ENCODE assay signal across 9 cellular contexts in genomic region chrX:54180403-54180802, GRCh38. TPM values are rescaled to one million over a fixed set of nuclear protein-coding genes. Genes with fewer than 3 reads are reported as not detected.
DNase-seq lines count a peak whose midpoint lies in the region; ATAC-seq lines count a peak whose summit lies in the region.
"Had no signal": no experiment of that assay in that cellular context is flagged by ENCODE, and none has a peak within 500 bp of the region (broad histone marks: within the 10 kb centered on the region; RNA-seq: fewer than 3 reads in every experiment).

No MANE protein-coding gene starts in this region.

- H3K4me2 ChIP-seq in GM23248 (ENCODE audit: unreplicated experiment), result peak overlapping the region; percentile 83

- no peaks in the 10 kb centered on the region for H4K20me1 ChIP-seq in GM23248 (ENCODE audit: insufficient read depth)

- H3K4me3 ChIP-seq in GM23248, result peak overlapping the region; percentile 79
- H3K4me3 ChIP-seq in iPS-18a (ENCODE audit: low read length), result peak overlapping the region; percentile 16
- no peak overlapping the region for H3K4me3 ChIP-seq in effector memory CD4-positive, alpha-beta T cell (ENCODE audit: insufficient read depth, low read depth, low read length, poor library complexity, severe bottlenecking)

- no peak for ATAC-seq in HG02759 (IDR thresholded peaks at IDR 0.05; ENCODE audit: unreplicated experiment)

- H3K9me3 ChIP-seq in GM23248 (ENCODE audit: low read depth) (no peaks in the 10 kb centered on the region), iPS-18a (ENCODE audit: control insufficient read depth, low read depth, low read length) (peaks cover 6% of the 10 kb centered on the region)
- no peaks in the 10 kb centered on the region for H3K9me3 ChIP-seq in effector memory CD4-positive, alpha-beta T cell (ENCODE audit: control insufficient read depth, low read length)

- no peaks in the 10 kb centered on the region for H3K36me3 ChIP-seq in GM23248 (ENCODE audit: low read depth)
- H3K36me3 ChIP-seq in iPS-18a (ENCODE audit: control insufficient read depth, low read depth, low read length), result peaks cover 3% of the 10 kb centered on the region
- no peaks in the 10 kb centered on the region for H3K36me3 ChIP-seq in effector memory CD4-positive, alpha-beta T cell (ENCODE audit: control insufficient read depth, insufficient read depth, low read length)

- H3F3A ChIP-seq in GM23248 (ENCODE audit: insufficient read depth), result peaks cover 37% of the 10 kb centered on the region

- H3K4me3 Mint-ChIP-seq in activated T-helper 1 cell treated with anti-CD3 and anti-CD28 coated beads, Interleukin-12 subunit alpha, Interleukin-12 subunit beta, Interleukin-2, Interleukin-4 antibody, amounts not matched to agents 30 ng/mL and 10 ng/mL and 1 ng/mL, durations not matched to agents 14 hours and 24 hours and 36 hours, result peak overlapping the region; percentile 90

- H3K27me3 Mint-ChIP-seq in activated T-helper 1 cell treated with anti-CD3 and anti-CD28 coated beads, Interleukin-12 subunit alpha, Interleukin-12 subunit beta, Interleukin-2, Interleukin-4 antibody, amounts not matched to agents 30 ng/mL and 10 ng/mL and 1 ng/mL, durations not matched to agents 14 hours and 24 hours and 36 hours (ENCODE audit: insufficient read depth), result no peaks in the 10 kb centered on the region

- H3K4me1 ChIP-seq in GM23248 (ENCODE audit: insufficient read depth) (peaks cover 37% of the 10 kb centered on the region), iPS-18a (ENCODE audit: control insufficient read depth, low read depth, low read length) (peaks cover 10% of the 10 kb centered on the region)
- H3K4me1 ChIP-seq in effector memory CD4-positive, alpha-beta T cell (ENCODE audit: control insufficient read depth, insufficient read depth, low read length, poor library complexity, severe bottlenecking), result peaks cover 5% of the 10 kb centered on the region

- DNase-seq in AG08396 (ENCODE audit: low spot score) (peak; percentile 11), GM23248 (peak; percentile 43), MV-4-11 (lab: John Stamatoyannopoulos, UW) (no peak), NCI-H2227 treated with DMSO at 0.1 percent for 48 hours (lab: John Stamatoyannopoulos, UW) (no peak)
- no peak for DNase-seq in activated T-helper 1 cell treated with anti-CD3 and anti-CD28 coated beads, Interleukin-12 subunit alpha, Interleukin-12 subunit beta, Interleukin-2, Interleukin-4 antibody, amounts not matched to agents 30 ng/mL and 10 ng/mL and 1 ng/mL, durations not matched to agents 14 hours and 24 hours and 36 hours (ENCODE audit: low spot score)
- DNase-seq in effector memory CD4-positive, alpha-beta T cell, result no peak
- DNase-seq: NCI-H1930 had no signal

- no peaks in the 10 kb centered on the region for H3K9me3 Mint-ChIP-seq in activated T-helper 1 cell treated with anti-CD3 and anti-CD28 coated beads, Interleukin-12 subunit alpha, Interleukin-12 subunit beta, Interleukin-2, Interleukin-4 antibody, amounts not matched to agents 30 ng/mL and 10 ng/mL and 1 ng/mL, durations not matched to agents 14 hours and 24 hours and 36 hours

- peaks cover 65% of the 10 kb centered on the region for H3K79me2 ChIP-seq in GM23248 (ENCODE audit: insufficient read depth)

- H3K27me3 ChIP-seq in GM23248 (replicated peaks; ENCODE audit: insufficient read depth), result no peaks in the 10 kb centered on the region
- no peaks in the 10 kb centered on the region for H3K27me3 ChIP-seq in iPS-18a (ENCODE audit: control insufficient read depth, insufficient read depth, low read length)
- H3K27me3 ChIP-seq in effector memory CD4-positive, alpha-beta T cell (replicated peaks; ENCODE audit: control insufficient read depth, insufficient read depth, low read length, poor library complexity, severe bottlenecking), result no peaks in the 10 kb centered on the region

- H3K27ac ChIP-seq in GM23248, result peak overlapping the region; percentile 70
- H3K27ac ChIP-seq in iPS-18a (ENCODE audit: low read length), result no peak overlapping the region
- H3K27ac ChIP-seq in effector memory CD4-positive, alpha-beta T cell (ENCODE audit: insufficient read depth, low read length, poor library complexity, severe bottlenecking), result no peak overlapping the region

- intact Hi-C loops in activated T-helper 1 cell treated with anti-CD3 and anti-CD28 coated beads, Interleukin-12 subunit alpha, Interleukin-12 subunit beta, Interleukin-2, Interleukin-4 antibody, amounts not matched to agents 30 ng/mL and 10 ng/mL and 1 ng/mL, durations not matched to agents 14 hours and 24 hours and 36 hours (cut with micrococcal nuclease), result loop anchor here (5.0 kb wide), 3 partner anchors 822 to 1537 kb away; partner anchors contain the start of genes APEX2 and RRAGB

- H3K4me1 Mint-ChIP-seq in activated T-helper 1 cell treated with anti-CD3 and anti-CD28 coated beads, Interleukin-12 subunit alpha, Interleukin-12 subunit beta, Interleukin-2, Interleukin-4 antibody, amounts not matched to agents 30 ng/mL and 10 ng/mL and 1 ng/mL, durations not matched to agents 14 hours and 24 hours and 36 hours (ENCODE audit: low read depth), result peaks cover 55% of the 10 kb centered on the region

- peaks cover 35% of the 10 kb centered on the region for H3K36me3 Mint-ChIP-seq in activated T-helper 1 cell treated with anti-CD3 and anti-CD28 coated beads, Interleukin-12 subunit alpha, Interleukin-12 subunit beta, Interleukin-2, Interleukin-4 antibody, amounts not matched to agents 30 ng/mL and 10 ng/mL and 1 ng/mL, durations not matched to agents 14 hours and 24 hours and 36 hours (ENCODE audit: low read depth)

- H2AFZ ChIP-seq in GM23248, result no peak overlapping the region

- no peaks in the 10 kb centered on the region for H3K9me2 ChIP-seq in GM23248 (ENCODE audit: insufficient read depth)

- H3K9ac ChIP-seq in GM23248, result peak overlapping the region; percentile 82; the same call in 1 of the 2 replicates
- H3K9ac ChIP-seq in iPS-18a (ENCODE audit: low read length), result no peak overlapping the region

- H3K27ac Mint-ChIP-seq in activated T-helper 1 cell treated with anti-CD3 and anti-CD28 coated beads, Interleukin-12 subunit alpha, Interleukin-12 subunit beta, Interleukin-2, Interleukin-4 antibody, amounts not matched to agents 30 ng/mL and 10 ng/mL and 1 ng/mL, durations not matched to agents 14 hours and 24 hours and 36 hours, result no peak overlapping the region

- in situ Hi-C loops in GM23248 (cut with MboI), result no loop called here

- WGBS in GM23248 (ENCODE audit: low coverage in 1 of 2, low lambda C conversion rate in 2 of 2, missing lambda C conversion rate in 2 of 2), 2 experiments, result 67 to 70% methylated on average over 4 of the region's 4 CpGs

RNA-seq across cellular contexts. Expression of gene FAM120C, which starts 2.7 kb away (rescaled TPM):
- total RNA-seq in GM23248 (2014; rRNA removed; shearing (Covaris generic)), result 4.5 and 4.9 TPM in 2 replicates
- 4.1 and 4.3 TPM in 2 replicates for polyA plus RNA-seq in GM23248 (2016; fragmentation: Nextera tagmentation; extraction: Ambion mirVana)
- total RNA-seq in activated T-helper 1 cell treated with anti-CD3 and anti-CD28 coated beads, Interleukin-12 subunit alpha, Interleukin-12 subunit beta, Interleukin-2, Interleukin-4 antibody, amounts not matched to agents 30 ng/mL and 10 ng/mL and 1 ng/mL, durations not matched to agents 14 hours and 24 hours and 36 hours, result 10.4 and 11.8 TPM in 2 replicates

Comparison
In these comparisons a context has a peak if more than half of its experiments do, and no peak if none do; other contexts are left out.
1. DNase-seq: peak in AG08396 (single experiment) and GM23248 (single experiment); none in activated T-helper 1 cell treated with anti-CD3 and anti-CD28 coated beads, Interleukin-12 subunit alpha, Interleukin-12 subunit beta, Interleukin-2, Interleukin-4 antibody, amounts not matched to agents 30 ng/mL and 10 ng/mL and 1 ng/mL, durations not matched to agents 14 hours and 24 hours and 36 hours (single experiment), effector memory CD4-positive, alpha-beta T cell (0 of 3), MV-4-11 (single experiment) and NCI-H2227 treated with DMSO at 0.1 percent for 48 hours (single experiment).